ENCODE assay signal across 16 cellular contexts in genomic region chr12:113120670-113121370, GRCh38. TPM values are rescaled to one million over a fixed set of nuclear protein-coding genes. Genes with fewer than 3 reads are reported as not detected.
DNase-seq lines count a peak whose midpoint lies in the region; ATAC-seq and TF ChIP-seq lines count a peak whose summit lies in the region.
"Had no signal": no experiment of that assay in that cellular context is flagged by ENCODE, and none has a peak within 500 bp of the region (broad histone marks: within the 10 kb centered on the region; RNA-seq: fewer than 3 reads in every experiment).

No MANE protein-coding gene starts in this region.

- no peak overlapping the region for H3K9ac ChIP-seq in IMR-90 (ENCODE audit: low read depth, low read length)

- no peak for TF ChIP-seq POLR2A in IMR-90 (IDR thresholded peaks at IDR 0.05; ENCODE audit: low read depth, low read length)

- TF ChIP-seq RAD21 in IMR-90 (IDR thresholded peaks at IDR 0.05; ENCODE audit: low read length) = no peak

- H3K9me3 ChIP-seq in IMR-90 (ENCODE audit: control insufficient read depth, insufficient read depth, low read length) (no peaks in the 10 kb centered on the region), tibial artery (no peaks in the 10 kb centered on the region), Caco-2 (no peaks in the 10 kb centered on the region)
- H3K9me3 ChIP-seq: testis had no signal

- no peak overlapping the region for H4K5ac ChIP-seq in IMR-90 (ENCODE audit: low read depth, low read length)

- no peaks in the 10 kb centered on the region for H3K9me1 ChIP-seq in IMR-90 (ENCODE audit: insufficient read depth, low read length)

- no peak overlapping the region for H2BK15ac ChIP-seq in IMR-90 (ENCODE audit: low read depth, low read length)

- no peak overlapping the region for H4K91ac ChIP-seq in IMR-90 (ENCODE audit: insufficient read depth, low read depth, low read length)

- 71% methylated on average over 1 of the region's 3 CpGs; no CpG with 5 or more reads in 1 of the 2 experiments for WGBS in IMR-90 (ENCODE audit: extremely low coverage in 2 of 2, insufficient read length in 1 of 2), 2 experiments

- dilution Hi-C loops in IMR-90 (cut with HindIII; ENCODE audit: low sequenced_read_pairs, unreplicated experiment) = no loop called here

- ATAC-seq in IMR-90 (ENCODE audit: low read depth) (no peak), memory B cell (ENCODE audit: low read depth) (peak; percentile 32)

- CTCF ChIA-PET in IMR-90 (lab: Yijun Ruan, JAX) (no interaction called here), Caco-2 (lab: Charles Lee) (interaction anchor here (0.8 to 1.1 kb wide), 2 partner anchors 11 to 32 kb away, joined by 3 read pairs; no protein-coding TSS in a partner anchor)

- no peak overlapping the region for H2AK9ac ChIP-seq in IMR-90 (replicated peaks; ENCODE audit: low read depth, low read length, poor library complexity)

- no peak overlapping the region for H3K18ac ChIP-seq in IMR-90 (ENCODE audit: low read depth, low read length)

- no peak overlapping the region for H3K56ac ChIP-seq in IMR-90 (ENCODE audit: extremely low read depth, insufficient read depth, low read length)

- H3K27me3 ChIP-seq in IMR-90 (ENCODE audit: control insufficient read depth, insufficient read depth, low read length) = no peaks in the 10 kb centered on the region; the same call in 1 of the 2 replicates
- H3K27me3 ChIP-seq in tibial artery = peaks cover 0 to 39% of the 10 kb centered on the region in 2 donors
- no peaks in the 10 kb centered on the region for H3K27me3 ChIP-seq in Caco-2 (replicated peaks; ENCODE audit: control insufficient read depth, insufficient read depth, low read length)
- H3K27me3 ChIP-seq: testis had no signal

- DNase-seq in DMS153 treated with DMSO at 0.1 percent for 48 hours (lab: John Stamatoyannopoulos, UW; ENCODE audit: unreplicated experiment) = peak; percentile 90
- no peak for DNase-seq in IMR-90
- peak; percentile 2 for DNase-seq in NCI-H82 treated with DMSO at 0.1 percent for 48 hours (lab: John Stamatoyannopoulos, UW; ENCODE audit: unreplicated experiment)
- no peak for DNase-seq in memory B cell (ENCODE audit: low spot score in 2 of 2)
- DNase-seq in tibial artery = no peak
- DNase-seq in activated CD8-positive, alpha-beta memory T cell treated with anti-CD3 and anti-CD28 coated beads, Interleukin-2, amount 50 U/mL, for 48 hours = no peak
- no peak for DNase-seq in Caco-2
- DNase-seq: activated naive CD4-positive, alpha-beta T cell treated with anti-CD3 and anti-CD28 coated beads for 36 hours; left ventricle myocardium inferior; naive B cell; NCI-H1048; stimulated activated CD4-positive, alpha-beta T cell treated with anti-CD3 and anti-CD28 coated beads, Interleukin-15, amount 100 ng/mL, for 24 hours; testis had no signal

- H4K8ac ChIP-seq in IMR-90 (ENCODE audit: low read depth in 2 of 2, low read length in 2 of 2) = no peak overlapping the region

- H4K20me1 ChIP-seq in IMR-90 (ENCODE audit: insufficient read depth, low read length) = no peaks in the 10 kb centered on the region

- H3K27me3 Mint-ChIP-seq in memory B cell = peaks cover 10% of the 10 kb centered on the region
- peaks cover 15% of the 10 kb centered on the region for H3K27me3 Mint-ChIP-seq in Caco-2 (ENCODE audit: insufficient read depth, unreplicated experiment)

- H3K4me1 ChIP-seq in IMR-90 (ENCODE audit: control insufficient read depth, insufficient read depth, low read length) (no peaks in the 10 kb centered on the region), tibial artery (no peaks in the 10 kb centered on the region), Caco-2 (no peaks in the 10 kb centered on the region)
- H3K4me1 ChIP-seq: left ventricle myocardium inferior, testis had no signal

- H3K27ac ChIP-seq in IMR-90 (ENCODE audit: insufficient read depth, low read length) (no peak overlapping the region), tibial artery (no peak overlapping the region)
- H3K27ac ChIP-seq: left ventricle myocardium inferior, testis, VCaP had no signal

- peaks cover 4% of the 10 kb centered on the region for H3K4me1 Mint-ChIP-seq in memory B cell
- H3K4me1 Mint-ChIP-seq in Caco-2 (ENCODE audit: low read depth, unreplicated experiment) = no peaks in the 10 kb centered on the region

- H3K36me3 ChIP-seq in IMR-90 (ENCODE audit: control insufficient read depth, insufficient read depth, low read length) = no peaks in the 10 kb centered on the region
- no peaks in the 10 kb centered on the region for H3K36me3 ChIP-seq in tibial artery
- no peaks in the 10 kb centered on the region for H3K36me3 ChIP-seq in Caco-2 (ENCODE audit: control insufficient read depth, insufficient read depth, low read length)
- H3K36me3 ChIP-seq: left ventricle myocardium inferior had no signal

- POLR2A ChIA-PET in IMR-90 (lab: Charles Lee; ENCODE audit: unreplicated experiment) = no interaction called here
- POLR2A ChIA-PET in Caco-2 (lab: Charles Lee) = no interaction called here

- no peak overlapping the region for H2AFZ ChIP-seq in IMR-90 (replicated peaks; ENCODE audit: low read length, poor library complexity)

- in situ Hi-C loops in IMR-90 (cut with MboI; ENCODE audit: low sequenced_read_pairs) = no loop called here

- no peak overlapping the region for H3K4me2 ChIP-seq in IMR-90 (ENCODE audit: low read depth, low read length)

- H3K4ac ChIP-seq in IMR-90 (ENCODE audit: low read depth, low read length) = no peak overlapping the region

- no peak overlapping the region for H3K14ac ChIP-seq in IMR-90 (replicated peaks; ENCODE audit: low read depth, low read length)

- no peak overlapping the region for H2AK5ac ChIP-seq in IMR-90 (ENCODE audit: low read depth, low read length)

- no peak overlapping the region for H2BK20ac ChIP-seq in IMR-90 (ENCODE audit: low read depth, low read length)

- H3K36me3 Mint-ChIP-seq in memory B cell (peaks cover 2% of the 10 kb centered on the region), Caco-2 (ENCODE audit: insufficient read depth, unreplicated experiment) (no peaks in the 10 kb centered on the region)

- no peaks in the 10 kb centered on the region for H3K79me1 ChIP-seq in IMR-90 (ENCODE audit: low read depth in 1 of 2, low read length in 2 of 2)

- H2BK120ac ChIP-seq in IMR-90 (ENCODE audit: low read depth, low read length) = no peak overlapping the region

- intact Hi-C loops in IMR-90 (cut with micrococcal nuclease) (no loop called here), tibial artery (cut with DNase I; ENCODE audit: low total_unique reads) (no loop called here), Caco-2 (cut with micrococcal nuclease; ENCODE audit: unreplicated experiment) (no loop called here)

- no peak overlapping the region for H3K23ac ChIP-seq in IMR-90 (ENCODE audit: low read depth, low read length)

- H3K4me3 Mint-ChIP-seq in memory B cell (no peak overlapping the region), Caco-2 (ENCODE audit: unreplicated experiment) (no peak overlapping the region)
- H3K4me3 Mint-ChIP-seq: activated naive CD4-positive, alpha-beta T cell treated with anti-CD3 and anti-CD28 coated beads for 36 hours; naive B cell had no signal

- BruUV-seq in IMR-90 (replicated peaks; lab: Mats Ljungman, UMichigan) = no TSS peak
- no TSS peak for BruUV-seq in Caco-2 (replicated peaks; lab: Mats Ljungman, UMichigan)

- H3K4me3 ChIP-seq in IMR-90 (ENCODE audit: insufficient read depth, low read depth, low read length) = no peak overlapping the region
- H3K4me3 ChIP-seq in tibial artery = no peak overlapping the region
- H3K4me3 ChIP-seq in Caco-2 (ENCODE audit: low read depth, low read length) = no peak overlapping the region
- H3K4me3 ChIP-seq: left ventricle myocardium inferior, testis had no signal

- no peak for TF ChIP-seq CTCF in IMR-90 (conservative IDR thresholded peaks at IDR 0.05; ENCODE audit: low read depth, low read length)
- TF ChIP-seq CTCF in tibial artery (IDR thresholded peaks at IDR 0.05) = no peak
- TF ChIP-seq CTCF in Caco-2 (IDR thresholded peaks at IDR 0.05; ENCODE audit: insufficient read depth in 1 of 2, low read depth in 1 of 2, low read length in 1 of 2, severe bottlenecking in 1 of 2, unreplicated experiment in 1 of 2) = no peak

- H3K9me3 Mint-ChIP-seq in memory B cell (peaks cover 2% of the 10 kb centered on the region), Caco-2 (ENCODE audit: unreplicated experiment) (peaks cover 9% of the 10 kb centered on the region)

- H3K27ac Mint-ChIP-seq in memory B cell (no peak overlapping the region), Caco-2 (ENCODE audit: unreplicated experiment) (no peak overlapping the region)
- H3K27ac Mint-ChIP-seq: activated naive CD4-positive, alpha-beta T cell treated with anti-CD3 and anti-CD28 coated beads for 36 hours had no signal

- H2BK5ac ChIP-seq in IMR-90 (ENCODE audit: low read depth, low read length, poor library complexity, severe bottlenecking) = no peak overlapping the region

TF ChIP-seq in IMR-90, 13 proteins besides CTCF, POLR2A, EP300 and RAD21:
- TF ChIP-seq USF2 (IDR thresholded peaks at IDR 0.05; ENCODE audit: low read depth, low read length) (peak; percentile 48; the same call in 1 of the 2 replicates), MAZ (IDR thresholded peaks at IDR 0.05; ENCODE audit: borderline replicate concordance, low read depth, low read length) (no peak)

RNA-seq across cellular contexts. Expression of gene RASAL1, which starts 14.7 kb away (rescaled TPM):
- total RNA-seq in IMR-90 (2012; rRNA removed) (not detected in 2 replicates), Caco-2 (2022) (not detected in 2 replicates)
- polyA plus RNA-seq in IMR-90 (2012; rRNA removed) = not detected in 2 replicates
- polyA plus RNA-seq in IMR-90 (2012; cell fraction: cytosol; rRNA removed) = not detected in 2 replicates
- not detected in 2 replicates for polyA plus RNA-seq in IMR-90 (2012; cell fraction: nucleus; rRNA removed; ENCODE audit: low replicate concordance)
- total RNA-seq: dermis microvascular lymphatic vessel endothelial cell, left ventricle myocardium inferior had no signal
- polyA plus RNA-seq: BJ had no signal

RNA-seq across cellular contexts. Expression of gene CFAP73, which starts 28.7 kb away (rescaled TPM):
- total RNA-seq in IMR-90 (2012; rRNA removed) (not detected in 2 replicates), Caco-2 (2022) (0.23 TPM in 1 of 2 replicates, not detected in the other)
- not detected in 2 replicates for polyA plus RNA-seq in IMR-90 (2012; rRNA removed)
- polyA plus RNA-seq in IMR-90 (2012; cell fraction: cytosol; rRNA removed) = not detected in 2 replicates
- polyA plus RNA-seq in IMR-90 (2012; cell fraction: nucleus; rRNA removed; ENCODE audit: low replicate concordance) = not detected in 2 replicates
- total RNA-seq: dermis microvascular lymphatic vessel endothelial cell, left ventricle myocardium inferior had no signal
- polyA plus RNA-seq: BJ had no signal

Comparison
In these comparisons a context has a peak if more than half of its experiments do, and no peak if none do; other contexts are left out.
1. DNase-seq: peak in DMS153 treated with DMSO at 0.1 percent for 48 hours (single experiment) and NCI-H82 treated with DMSO at 0.1 percent for 48 hours (single experiment); none in IMR-90 (single experiment), memory B cell (0 of 2), tibial artery (0 of 2), activated CD8-positive, alpha-beta memory T cell treated with anti-CD3 and anti-CD28 coated beads, Interleukin-2, amount 50 U/mL, for 48 hours (single experiment) and Caco-2 (0 of 2).